26 cellular contexts compared by ENCODE assay signal in the genomic region with DNA sequence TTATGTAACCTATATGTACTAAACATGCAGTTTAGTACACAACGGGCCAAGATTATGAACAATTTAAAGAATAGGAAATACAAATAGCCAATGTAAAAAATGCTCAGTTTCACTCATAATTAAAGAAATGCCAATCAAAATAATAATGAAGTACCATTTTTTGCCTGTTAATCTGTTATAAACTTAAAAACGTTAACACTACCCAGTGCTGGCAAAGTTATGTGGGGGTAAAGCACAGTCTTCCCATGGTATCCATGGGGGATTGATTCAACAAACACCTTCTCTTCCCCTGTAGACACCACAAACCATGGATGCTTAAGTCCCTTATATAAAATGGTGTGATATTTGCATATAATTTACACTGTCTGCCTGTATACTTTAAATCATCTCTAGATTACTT.
"Had no signal": no experiment of that assay in that cellular context is flagged by ENCODE, and none has a peak within 500 bp of the region (broad histone marks: within the 10 kb centered on the region; RNA-seq: fewer than 3 reads in every experiment).

No MANE protein-coding gene starts in this region.

- H3K27ac ChIP-seq: colonic mucosa, coronary artery, dorsolateral prefrontal cortex, epithelial cell of prostate, esophagus muscularis mucosa, esophagus squamous epithelium, foreskin keratinocyte, gastrocnemius medialis, gastroesophageal sphincter, heart left ventricle, heart right ventricle, hepatocyte had no signal

- FAIRE-seq: colon, endothelial cell of umbilical vein had no signal

- H3K4me1 ChIP-seq: colonic mucosa, esophagus squamous epithelium, foreskin keratinocyte, gastrocnemius medialis, gastroesophageal sphincter, heart left ventricle, heart right ventricle had no signal

- H3K27me3 ChIP-seq: colonic mucosa, dorsolateral prefrontal cortex, esophagus muscularis mucosa, esophagus squamous epithelium, foreskin keratinocyte, gastrocnemius medialis, gastroesophageal sphincter, heart left ventricle, heart right ventricle, hepatocyte had no signal

- H3K4me3 ChIP-seq: colonic mucosa, coronary artery, dorsolateral prefrontal cortex, esophagus muscularis mucosa, esophagus squamous epithelium, gastrocnemius medialis, gastroesophageal sphincter, heart left ventricle, heart right ventricle, hepatocyte had no signal

- H3K9me3 ChIP-seq: colonic mucosa, esophagus muscularis mucosa, esophagus squamous epithelium, gastrocnemius medialis, gastroesophageal sphincter had no signal

- DNase-seq: colonic mucosa; cortex of kidney; dermis blood vessel endothelial cell; dorsolateral prefrontal cortex; effector CD4-positive, alpha-beta T cell; effector CD8-positive, alpha-beta T cell; effector memory CD4-positive, alpha-beta T cell; effector memory CD8-positive, alpha-beta T cell; endodermal cell; erythroblast; esophagus squamous epithelium; foreskin fibroblast; foreskin keratinocyte; foreskin melanocyte; gastrocnemius medialis; glutamatergic neuron; head of caudate nucleus; heart left ventricle; heart right ventricle had no signal

- H3K36me3 ChIP-seq: colonic mucosa, gastrocnemius medialis, gastroesophageal sphincter had no signal
